In genomic region chr16:89657442-89658220, GRCh38 we compare ENCODE assay signal across 1 cellular context.
A peak's percentile ranks its signal among the peaks of the same experiment; 100 is the strongest.
TF ChIP-seq lines count a peak whose summit lies in the region.

Gene CHMP1A (minus strand): TSS chr16:89657708. CDS start chr16:89657588, 120 bp downstream.
Gene SPATA33 (plus strand): TSS chr16:89657836. CDS start chr16:89657912, 76 bp downstream.

TF ChIP-seq in HepG2, 621 proteins besides CTCF, POLR2A, EP300 and RAD21 (continues in another document):
- TF ChIP-seq NBN (conservative IDR thresholded peaks at IDR 0.05): no peak
- TF ChIP-seq ZNF597 (CRISPR knock-in tag; IDR thresholded peaks at IDR 0.05): peak; percentile 28; the same call in 1 of the 2 replicates
- no peak for TF ChIP-seq SNRNP70 (IDR thresholded peaks at IDR 0.05; ENCODE audit: low read depth, low read length)
- no peak for TF ChIP-seq RARG (CRISPR knock-in tag; IDR thresholded peaks at IDR 0.05; ENCODE audit: low read depth)
- TF ChIP-seq ZNF713 (CRISPR knock-in tag; IDR thresholded peaks at IDR 0.05): no peak
- peak; percentile 67; the same call in 1 of the 2 replicates for TF ChIP-seq ZNF30 (CRISPR knock-in tag; IDR thresholded peaks at IDR 0.05)
- peak; percentile 88; the same call in 1 of the 2 replicates for TF ChIP-seq YEATS2 (CRISPR knock-in tag; IDR thresholded peaks at IDR 0.05; ENCODE audit: borderline replicate concordance)
- TF ChIP-seq ZNF329 (CRISPR knock-in tag; IDR thresholded peaks at IDR 0.05; ENCODE audit: low read depth): peak; percentile 23; the same call in 1 of the 2 replicates
- TF ChIP-seq ZNF687 (CRISPR knock-in tag; IDR thresholded peaks at IDR 0.05): peak; percentile 79
- peak; percentile 24; the same call in 1 of the 2 replicates for TF ChIP-seq ZNF275 (CRISPR knock-in tag; IDR thresholded peaks at IDR 0.05; ENCODE audit: borderline replicate concordance)
- peak; percentile 82 for TF ChIP-seq ZBTB26 (CRISPR knock-in tag; IDR thresholded peaks at IDR 0.05; ENCODE audit: borderline replicate concordance)
- TF ChIP-seq ZNF253 (CRISPR knock-in tag; IDR thresholded peaks at IDR 0.05; ENCODE audit: borderline replicate concordance): no peak
- TF ChIP-seq ZNF841 (CRISPR knock-in tag; IDR thresholded peaks at IDR 0.05; ENCODE audit: borderline replicate concordance): no peak; the same call in 1 of the 2 replicates
- TF ChIP-seq ZNF468 (CRISPR knock-in tag; IDR thresholded peaks at IDR 0.05): peak; percentile 75; the same call in 1 of the 2 replicates
- no peak for TF ChIP-seq SP1 (IDR thresholded peaks at IDR 0.05)
- 0 out of 2 replicates have a peak, but pooled peaks have one; percentile 71 for TF ChIP-seq SP1 (CRISPR knock-in tag; IDR thresholded peaks at IDR 0.05)
- TF ChIP-seq ZSCAN5A (CRISPR knock-in tag; IDR thresholded peaks at IDR 0.05; ENCODE audit: borderline replicate concordance): no peak; the same call in 1 of the 2 replicates
- no peak for TF ChIP-seq ZNF7 (CRISPR knock-in tag; IDR thresholded peaks at IDR 0.05)
- no peak for TF ChIP-seq ATF6 (CRISPR knock-in tag; conservative IDR thresholded peaks at IDR 0.05)
- TF ChIP-seq ZNF615 (CRISPR knock-in tag; IDR thresholded peaks at IDR 0.05; ENCODE audit: borderline replicate concordance): no peak
- peak; percentile 71; the same call in 1 of the 2 replicates for TF ChIP-seq DZIP1 (CRISPR knock-in tag; IDR thresholded peaks at IDR 0.05)
- peak; percentile 77 for TF ChIP-seq E2F1 (CRISPR knock-in tag; IDR thresholded peaks at IDR 0.05)
- peak; percentile 36; the same call in 1 of the 2 replicates for TF ChIP-seq ATF5 (CRISPR knock-in tag; IDR thresholded peaks at IDR 0.05; ENCODE audit: low read depth)
- TF ChIP-seq SNAI1 (CRISPR knock-in tag; IDR thresholded peaks at IDR 0.05; ENCODE audit: borderline replicate concordance): no peak
- peak; percentile 40; the same call in 1 of the 2 replicates for TF ChIP-seq GFI1 (CRISPR knock-in tag; IDR thresholded peaks at IDR 0.05; ENCODE audit: borderline replicate concordance)
- no peak for TF ChIP-seq ZBTB4 (CRISPR knock-in tag; IDR thresholded peaks at IDR 0.05; ENCODE audit: borderline replicate concordance)
- TF ChIP-seq MLLT10 (CRISPR knock-in tag; IDR thresholded peaks at IDR 0.05): no peak
- 0 out of 2 replicates have a peak, but pooled peaks have one; percentile 46 for TF ChIP-seq GLI4 (CRISPR knock-in tag; IDR thresholded peaks at IDR 0.05; ENCODE audit: borderline replicate concordance)
- peak; percentile 85; the same call in 1 of the 2 replicates for TF ChIP-seq ZNF414 (CRISPR knock-in tag; IDR thresholded peaks at IDR 0.05)
- TF ChIP-seq ZNF17 (CRISPR knock-in tag; IDR thresholded peaks at IDR 0.05): no peak
- no peak for TF ChIP-seq ZNF577 (CRISPR knock-in tag; IDR thresholded peaks at IDR 0.05; ENCODE audit: borderline replicate concordance, low read depth)
- TF ChIP-seq KLF6 (CRISPR knock-in tag; IDR thresholded peaks at IDR 0.05): peak; percentile 89
- TF ChIP-seq SP140L (CRISPR knock-in tag; IDR thresholded peaks at IDR 0.05; ENCODE audit: borderline replicate concordance): no peak; the same call in 1 of the 2 replicates
- peak; percentile 85; the same call in 1 of the 2 replicates for TF ChIP-seq ZNF451 (CRISPR knock-in tag; IDR thresholded peaks at IDR 0.05)
- TF ChIP-seq HOXA5 (CRISPR knock-in tag; IDR thresholded peaks at IDR 0.05): peak; percentile 65; the same call in 1 of the 2 replicates
- no peak for TF ChIP-seq KAT2B (IDR thresholded peaks at IDR 0.05; ENCODE audit: borderline replicate concordance, low read depth, low read length)
- no peak for TF ChIP-seq NCOA5 (CRISPR knock-in tag; IDR thresholded peaks at IDR 0.05)
- TF ChIP-seq CBX2 (IDR thresholded peaks at IDR 0.05; ENCODE audit: low read depth, low read length): no peak
- no peak for TF ChIP-seq CBX2 (CRISPR knock-in tag; IDR thresholded peaks at IDR 0.05; ENCODE audit: low read depth)
